Comparison of ENCODE assay signal across 7 cellular contexts in genomic region chr7:115477193-115477651, GRCh38.
DNase-seq lines count a peak whose midpoint lies in the region; ATAC-seq, FAIRE-seq and TF ChIP-seq lines count a peak whose summit lies in the region.

No MANE protein-coding gene starts in this region.

- H3K27ac ChIP-seq in HUES48 (ENCODE audit: low read depth, low read length) (no peak overlapping the region), astrocyte (ENCODE audit: low read depth, low read length) (no peak overlapping the region)

- no peaks in the 10 kb centered on the region for H3K9me3 ChIP-seq in HUES48 (ENCODE audit: control insufficient read depth, insufficient read depth, low read length)
- no peaks in the 10 kb centered on the region for H3K9me3 ChIP-seq in astrocyte (ENCODE audit: insufficient read depth, low read depth, low read length)

- DNase-seq in astrocyte (ENCODE audit: low read depth) (peak; percentile 9), iPS-NIHi11 (ENCODE audit: low spot score) (peak; percentile 21), NCI-H82 treated with DMSO at 0.1 percent for 48 hours (lab: John Stamatoyannopoulos, UW; ENCODE audit: unreplicated experiment) (no peak), SW480 (ENCODE audit: low spot score) (no peak), COLO668 (lab: John Stamatoyannopoulos, UW; ENCODE audit: unreplicated experiment) (no peak)
- no peak for DNase-seq in stimulated activated effector memory CD8-positive, alpha-beta T cell treated with anti-CD3 and anti-CD28 coated beads, Interleukin-12 subunit alpha, Interleukin-12 subunit beta, amount 100 ng/mL, for 72 hours (ENCODE audit: low spot score in 2 of 2)

- peak overlapping the region; percentile 89 for H3K4me2 ChIP-seq in astrocyte (ENCODE audit: low read length)

- no peak for TF ChIP-seq CTCF in astrocyte (IDR thresholded peaks at IDR 0.05; ENCODE audit: insufficient read depth, low read depth, low read length)

- no peaks in the 10 kb centered on the region for H3K9me3 Mint-ChIP-seq in astrocyte (ENCODE audit: unreplicated experiment)
- no peaks in the 10 kb centered on the region for H3K9me3 Mint-ChIP-seq in stimulated activated effector memory CD8-positive, alpha-beta T cell treated with anti-CD3 and anti-CD28 coated beads, Interleukin-12 subunit alpha, Interleukin-12 subunit beta, amount 100 ng/mL, for 72 hours

- H3K27ac Mint-ChIP-seq in astrocyte (ENCODE audit: unreplicated experiment), result peak overlapping the region; percentile 41
- peak overlapping the region; percentile 47 for H3K27ac Mint-ChIP-seq in stimulated activated effector memory CD8-positive, alpha-beta T cell treated with anti-CD3 and anti-CD28 coated beads, Interleukin-12 subunit alpha, Interleukin-12 subunit beta, amount 100 ng/mL, for 72 hours

- ATAC-seq in stimulated activated effector memory CD8-positive, alpha-beta T cell treated with anti-CD3 and anti-CD28 coated beads, Interleukin-12 subunit alpha, Interleukin-12 subunit beta, amount 100 ng/mL, for 72 hours, result peak; percentile 60

- FAIRE-seq in astrocyte (lab: Jason Lieb, UNC), result no peak

- H3K4me1 Mint-ChIP-seq in astrocyte (ENCODE audit: low read depth, unreplicated experiment), result peaks cover 2% of the 10 kb centered on the region
- peaks cover 15% of the 10 kb centered on the region for H3K4me1 Mint-ChIP-seq in stimulated activated effector memory CD8-positive, alpha-beta T cell treated with anti-CD3 and anti-CD28 coated beads, Interleukin-12 subunit alpha, Interleukin-12 subunit beta, amount 100 ng/mL, for 72 hours

- no peaks in the 10 kb centered on the region for H3K79me2 ChIP-seq in astrocyte (ENCODE audit: insufficient read depth, low read length)

- H3K36me3 ChIP-seq in HUES48 (ENCODE audit: control insufficient read depth, insufficient read depth, low read length) (no peaks in the 10 kb centered on the region), astrocyte (ENCODE audit: insufficient read depth, low read length) (no peaks in the 10 kb centered on the region)

- H3K4me3 ChIP-seq in HUES48 (ENCODE audit: low read depth, low read length), result peak overlapping the region; percentile 59
- H3K4me3 ChIP-seq in astrocyte (ENCODE audit: insufficient read depth, low read depth, low read length), result peak overlapping the region; percentile 62

- H3K27me3 ChIP-seq in HUES48 (ENCODE audit: control insufficient read depth, insufficient read depth, low read length), result peaks cover 27% of the 10 kb centered on the region
- no peaks in the 10 kb centered on the region for H3K27me3 ChIP-seq in astrocyte (ENCODE audit: insufficient read depth, low read length)

- no peaks in the 10 kb centered on the region for H3K36me3 Mint-ChIP-seq in astrocyte (ENCODE audit: low read depth, unreplicated experiment)
- no peaks in the 10 kb centered on the region for H3K36me3 Mint-ChIP-seq in stimulated activated effector memory CD8-positive, alpha-beta T cell treated with anti-CD3 and anti-CD28 coated beads, Interleukin-12 subunit alpha, Interleukin-12 subunit beta, amount 100 ng/mL, for 72 hours

- peaks cover 17% of the 10 kb centered on the region; the same call in 1 of the 2 replicates for H3K4me1 ChIP-seq in HUES48 (ENCODE audit: control insufficient read depth, insufficient read depth, low read length)
- H3K4me1 ChIP-seq in astrocyte (ENCODE audit: insufficient read depth, low read length), result peaks cover 8% of the 10 kb centered on the region

- peaks cover 22% of the 10 kb centered on the region for H3K27me3 Mint-ChIP-seq in astrocyte (ENCODE audit: low read depth, unreplicated experiment)

- H3K4me3 Mint-ChIP-seq in astrocyte (ENCODE audit: unreplicated experiment), result peak overlapping the region; percentile 62
- H3K4me3 Mint-ChIP-seq in stimulated activated effector memory CD8-positive, alpha-beta T cell treated with anti-CD3 and anti-CD28 coated beads, Interleukin-12 subunit alpha, Interleukin-12 subunit beta, amount 100 ng/mL, for 72 hours, result peak overlapping the region; percentile 74

- H2AFZ ChIP-seq in astrocyte (ENCODE audit: low read depth, low read length), result peak overlapping the region; percentile 87

- H3K9ac ChIP-seq in HUES48 (ENCODE audit: low read depth, low read length) (no peak overlapping the region; the same call in 1 of the 2 replicates), astrocyte (ENCODE audit: low read length) (peak overlapping the region; percentile 65)

- H4K20me1 ChIP-seq in astrocyte (ENCODE audit: insufficient read depth, low read length), result no peaks in the 10 kb centered on the region

Comparison
In these comparisons a context has a peak if more than half of its experiments do, and no peak if none do; other contexts are left out.
1. DNase-seq: peak in astrocyte (single experiment) and iPS-NIHi11 (single experiment); none in stimulated activated effector memory CD8-positive, alpha-beta T cell treated with anti-CD3 and anti-CD28 coated beads, Interleukin-12 subunit alpha, Interleukin-12 subunit beta, amount 100 ng/mL, for 72 hours (0 of 2), NCI-H82 treated with DMSO at 0.1 percent for 48 hours (single experiment), SW480 (single experiment) and COLO668 (single experiment).